In the genomic region with DNA sequence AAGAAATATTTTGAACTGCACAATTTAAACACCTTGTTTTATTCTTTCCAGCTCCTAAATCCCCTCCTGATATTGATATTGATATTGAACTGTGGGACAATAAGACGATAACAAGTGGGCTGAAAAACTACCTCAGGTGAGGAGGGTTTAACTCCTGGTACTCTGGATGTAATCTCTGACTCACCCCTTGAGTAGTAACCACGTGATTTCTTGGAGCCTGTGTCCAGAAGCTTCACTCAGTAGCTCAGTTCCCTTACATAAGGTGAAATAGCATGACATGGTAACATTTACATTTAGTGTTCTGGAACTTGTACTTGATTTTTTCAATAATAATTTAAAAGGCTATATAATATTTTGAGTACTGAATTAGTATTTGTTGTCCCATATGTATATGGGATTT, we compare ENCODE assay signal across 24 cellular contexts.
DNase-seq lines count a peak whose midpoint lies in the region; FAIRE-seq and TF ChIP-seq lines count a peak whose summit lies in the region.
"Had no signal": no experiment of that assay in that cellular context is flagged by ENCODE, and none has a peak within 500 bp of the region (broad histone marks: within the 10 kb centered on the region; RNA-seq: fewer than 3 reads in every experiment).

No MANE protein-coding gene starts in this region.

- H3K4me3 ChIP-seq in keratinocyte (ENCODE audit: control insufficient read depth in 2 of 3, extremely low read depth in 1 of 3, insufficient read depth in 2 of 3, low read depth in 1 of 3, low read length in 3 of 3) (no peak overlapping the region), thyroid gland (replicated peaks in 1 of 3) (no peak overlapping the region)

- CTCF ChIA-PET in Calu3 (lab: Charles Lee), result interaction anchor here (1.3 kb wide), 1 partner anchor 18 kb away, joined by 3 read pairs; no protein-coding TSS in a partner anchor

- intact Hi-C loops in Calu3 (cut with micrococcal nuclease; ENCODE audit: unreplicated experiment) (no loop called here), thyroid gland (cut with DNase I) (no loop called here)

- H3K4me2 ChIP-seq in keratinocyte (ENCODE audit: control insufficient read depth, extremely low read depth, insufficient read depth, low read depth, low read length), result no peak overlapping the region
- H3K4me2 ChIP-seq: SK-N-SH had no signal

- H3K4me1 ChIP-seq in keratinocyte (ENCODE audit: control insufficient read depth, extremely low read depth, insufficient read depth, low read length) (no peaks in the 10 kb centered on the region), thyroid gland (no peaks in the 10 kb centered on the region)
- H3K4me1 ChIP-seq: BE2C had no signal

- WGBS in thyroid gland, 2 donors, result 80 to 85% methylated on average over 2 of the region's 2 CpGs

- H3K27me3 Mint-ChIP-seq in Calu3 (ENCODE audit: unreplicated experiment), result no peaks in the 10 kb centered on the region
- H3K27me3 Mint-ChIP-seq: CD4-positive, alpha-beta T cell; T-cell had no signal

- H3K9me3 ChIP-seq in keratinocyte (ENCODE audit: control insufficient read depth, low read depth, low read length) (no peaks in the 10 kb centered on the region), thyroid gland (no peaks in the 10 kb centered on the region)
- H3K9me3 ChIP-seq: BE2C, SK-N-SH had no signal

- H3K9me3 Mint-ChIP-seq in Calu3 (ENCODE audit: low read depth, unreplicated experiment), result no peaks in the 10 kb centered on the region
- H3K9me3 Mint-ChIP-seq: CD4-positive, alpha-beta T cell had no signal

- H3K36me3 Mint-ChIP-seq in Calu3 (ENCODE audit: insufficient read depth, unreplicated experiment), result no peaks in the 10 kb centered on the region
- H3K36me3 Mint-ChIP-seq: T-cell had no signal

- no peak overlapping the region for H3K27ac Mint-ChIP-seq in Calu3 (ENCODE audit: unreplicated experiment)
- H3K27ac Mint-ChIP-seq: CD4-positive, alpha-beta T cell; T-cell had no signal

- H3K27ac ChIP-seq in keratinocyte (ENCODE audit: control insufficient read depth, insufficient read depth, low read length) (no peak overlapping the region), thyroid gland (no peak overlapping the region)

- dilution Hi-C loops in keratinocyte (cut with MboI; ENCODE audit: extremely low pct_ligation_motif_present, low sequenced_read_pairs), result no loop called here

- H3K4me3 Mint-ChIP-seq in Calu3 (ENCODE audit: low read depth, unreplicated experiment), result no peak overlapping the region
- H3K4me3 Mint-ChIP-seq: CD4-positive, alpha-beta T cell; T-cell had no signal

- no peaks in the 10 kb centered on the region for H3K9me1 ChIP-seq in keratinocyte (ENCODE audit: control insufficient read depth, extremely low read depth, insufficient read depth, low read length)

- H3K27me3 ChIP-seq in keratinocyte (ENCODE audit: control insufficient read depth, extremely low read depth, insufficient read depth, low read length), result no peaks in the 10 kb centered on the region
- no peaks in the 10 kb centered on the region for H3K27me3 ChIP-seq in thyroid gland
- H3K27me3 ChIP-seq: BE2C had no signal

- peak; percentile 29 for FAIRE-seq in keratinocyte (lab: Jason Lieb, UNC)
- FAIRE-seq: GM12891, GM18507, H54, HepG2 had no signal

- no peaks in the 10 kb centered on the region for H3K79me2 ChIP-seq in keratinocyte (ENCODE audit: control insufficient read depth, insufficient read depth, low read length)

- H4K20me1 ChIP-seq in keratinocyte (ENCODE audit: control insufficient read depth, extremely low read depth, insufficient read depth, low read length), result no peaks in the 10 kb centered on the region

- DNase-seq in Daoy (ENCODE audit: low read depth), result peak; percentile 7
- peak; percentile 39 for DNase-seq in M059J (ENCODE audit: low read depth)
- DNase-seq in amniotic epithelial cell (ENCODE audit: low read depth), result peak; percentile 39
- no peak for DNase-seq in keratinocyte (ENCODE audit: low read depth, low spot score)
- no peak for DNase-seq in activated T-cell treated with anti-CD3 and anti-CD28 coated beads for 4 hours
- DNase-seq in Calu3, result no peak
- DNase-seq in thyroid gland, result no peak
- no peak for DNase-seq in medulla oblongata (ENCODE audit: extremely low spot score)
- DNase-seq: BE2C; CD4-positive, alpha-beta T cell; DND-41; GF-D8; MM.1S; NCI-H1105; NCI-H1694; NCI-H2227 treated with DMSO at 0.1 percent for 48 hours; NCI-H526; SHP77; SK-N-SH; T-cell had no signal

- TF ChIP-seq CTCF in keratinocyte (optimal IDR thresholded peaks at IDR 0.05 in 1 of 3, IDR thresholded peaks at IDR 0.05 in 1 of 3, conservative IDR thresholded peaks at IDR 0.05 in 1 of 3; ENCODE audit: extremely low read depth in 1 of 3, insufficient read depth in 2 of 3, low read length in 3 of 3), result no peak
- TF ChIP-seq CTCF in Calu3 (IDR thresholded peaks at IDR 0.05; ENCODE audit: unreplicated experiment), result no peak
- TF ChIP-seq CTCF in thyroid gland (IDR thresholded peaks at IDR 0.05), result no peak

- H2AFZ ChIP-seq in keratinocyte (ENCODE audit: control insufficient read depth, low read length), result no peak overlapping the region

- H3K36me3 ChIP-seq in keratinocyte (ENCODE audit: control insufficient read depth in 2 of 2, extremely low read depth in 1 of 2, insufficient read depth in 2 of 2, low read length in 2 of 2) (no peaks in the 10 kb centered on the region), thyroid gland (peaks cover 6 to 11% of the 10 kb centered on the region in 2 donors)

- no peak for TF ChIP-seq POLR2A in thyroid gland (IDR thresholded peaks at IDR 0.05)

- BruUV-seq in Calu3 (replicated peaks; lab: Mats Ljungman, UMichigan), result no TSS peak

- no peaks in the 10 kb centered on the region for H3K4me1 Mint-ChIP-seq in Calu3 (ENCODE audit: low read depth, unreplicated experiment)
- H3K4me1 Mint-ChIP-seq: T-cell had no signal

- no peak overlapping the region for H3K9ac ChIP-seq in keratinocyte (ENCODE audit: control insufficient read depth, extremely low read depth, insufficient read depth, low read length)
- H3K9ac ChIP-seq: SK-N-SH had no signal

Comparison
In these comparisons a context has a peak if more than half of its experiments do, and no peak if none do; other contexts are left out.
1. DNase-seq: peak in Daoy (single experiment), M059J (single experiment) and amniotic epithelial cell (single experiment); none in keratinocyte (single experiment), activated T-cell treated with anti-CD3 and anti-CD28 coated beads for 4 hours (single experiment), Calu3 (single experiment), thyroid gland (0 of 2) and medulla oblongata (single experiment).